11 cellular contexts compared by ENCODE assay signal in the genomic region with DNA sequence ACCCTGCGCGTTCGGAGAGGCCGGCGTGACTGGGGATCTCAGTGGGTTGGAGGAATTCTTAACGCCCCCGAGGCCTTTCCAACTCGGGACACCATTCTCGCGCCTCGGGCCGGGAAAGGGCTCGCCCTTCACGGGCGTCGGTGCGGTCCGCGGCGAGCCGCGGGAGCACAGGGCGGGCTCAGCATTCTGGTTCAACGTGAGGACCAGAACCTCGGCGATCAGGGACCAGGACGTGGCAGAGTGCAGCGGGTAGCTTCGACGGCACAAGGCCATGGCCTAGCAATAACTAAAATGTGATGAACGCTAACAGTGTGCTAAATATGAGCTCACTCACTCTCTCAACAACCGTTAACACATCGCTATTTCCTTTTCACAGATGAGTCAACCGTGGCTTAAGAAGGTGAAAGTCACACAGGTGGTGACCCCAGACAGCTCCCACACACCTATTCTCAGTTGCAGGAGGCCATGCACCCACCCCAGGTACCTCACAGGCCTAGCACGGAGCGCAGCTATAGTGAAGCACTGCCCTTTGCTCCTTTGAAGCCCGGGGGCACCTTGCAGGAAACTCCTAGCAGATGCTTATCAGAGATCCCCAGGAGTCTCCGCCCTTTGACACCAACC. TPM values are rescaled to one million over a fixed set of nuclear protein-coding genes. Genes with fewer than 3 reads are reported as not detected.
DNase-seq lines count a peak whose midpoint lies in the region; ATAC-seq and TF ChIP-seq lines count a peak whose summit lies in the region.
"Had no signal": no experiment of that assay in that cellular context is flagged by ENCODE, and none has a peak within 500 bp of the region (broad histone marks: within the 10 kb centered on the region; RNA-seq: fewer than 3 reads in every experiment).

No MANE protein-coding gene starts in this region.

- peak overlapping the region; percentile 96 for H3K4me3 ChIP-seq in AG10803 (ENCODE audit: low read length)
- no peak overlapping the region for H3K4me3 ChIP-seq in RWPE2 (ENCODE audit: severe bottlenecking)
- H3K4me3 ChIP-seq in lower leg skin (ENCODE audit: low read depth, poor library complexity, severe bottlenecking) = no peak overlapping the region

- 10 to 17% methylated on average over 34 to 38 of the region's 38 CpGs for WGBS in lower leg skin, 2 donors

- TF ChIP-seq POLR2A in lower leg skin (IDR thresholded peaks at IDR 0.05) = no peak

- no peaks in the 10 kb centered on the region for H3K36me3 ChIP-seq in RWPE2 (ENCODE audit: low read depth)

- TF ChIP-seq CTCF in AG10803 (conservative IDR thresholded peaks at IDR 0.05; ENCODE audit: low read length) (no peak), RWPE2 (IDR thresholded peaks at IDR 0.05; ENCODE audit: poor library complexity, severe bottlenecking) (peak; percentile 37), lower leg skin (IDR thresholded peaks at IDR 0.05) (no peak)

- no peak overlapping the region for H3K27ac ChIP-seq in RWPE2 (ENCODE audit: poor library complexity, severe bottlenecking)
- H3K27ac ChIP-seq: KMS-11 had no signal

- no peaks in the 10 kb centered on the region for H3K9me3 ChIP-seq in RWPE2 (ENCODE audit: severe bottlenecking)

- peaks cover 99% of the 10 kb centered on the region for H3K27me3 ChIP-seq in RWPE2 (ENCODE audit: insufficient read depth, poor library complexity, severe bottlenecking)

- intact Hi-C loops in lower leg skin (cut with DNase I; ENCODE audit: low total_unique reads) = loop anchor here (5.0 to 10.0 kb wide), 2 partner anchors 93 to 704 kb away; no protein-coding TSS in a partner anchor

- H3K4me1 ChIP-seq in RWPE2 (ENCODE audit: insufficient read depth, poor library complexity, severe bottlenecking) = no peaks in the 10 kb centered on the region

- ATAC-seq in GM19395 (IDR thresholded peaks at IDR 0.05; ENCODE audit: unreplicated experiment) (peak; percentile 57), RWPE2 (ENCODE audit: low read depth) (no peak)

- DNase-seq in AG10803 (ENCODE audit: low read depth) (peak; percentile 68), RWPE2 (ENCODE audit: low spot score) (no peak), lower leg skin (ENCODE audit: low spot score in 2 of 2) (peak; percentile 20 to 87), CD1c-positive myeloid dendritic cell (ENCODE audit: extremely low spot score) (no peak), HPDE6-E6E7 (ENCODE audit: extremely low spot score) (no peak), GM19238 (ENCODE audit: insufficient read length, low spot score) (no peak)
- DNase-seq in activated effector memory CD4-positive, alpha-beta T cell treated with anti-CD3 and anti-CD28 coated beads, Interleukin-2, amount 50 U/mL, for 16 hours = no peak
- DNase-seq: CD4-positive, alpha-beta memory T cell; OCI-M1 had no signal

RNA-seq across cellular contexts. Expression of gene EMX2, which starts 4.5 kb away (rescaled TPM):
- total RNA-seq in lower leg skin = 10 to 100 TPM in 1 of 4 donors, 1 to 10 TPM in 3; 3.7 to 10.4 (median 7.2) TPM
- total RNA-seq: CD4-positive, alpha-beta memory T cell had no signal

Comparison
In these comparisons a context has a peak if more than half of its experiments do, and no peak if none do; other contexts are left out.
1. DNase-seq: peak in AG10803 (single experiment) and lower leg skin (2 of 2); none in RWPE2 (single experiment), CD1c-positive myeloid dendritic cell (single experiment), HPDE6-E6E7 (single experiment), GM19238 (single experiment) and activated effector memory CD4-positive, alpha-beta T cell treated with anti-CD3 and anti-CD28 coated beads, Interleukin-2, amount 50 U/mL, for 16 hours (single experiment).